In genomic region chr2:128309341-128310093, GRCh38 we compare ENCODE assay signal across 1 cellular context.
TF ChIP-seq lines count a peak whose summit lies in the region.

No MANE protein-coding gene starts in this region.

TF ChIP-seq in HepG2, 621 proteins besides CTCF, POLR2A, EP300 and RAD21 (continued from another document and continues in another):
- TF ChIP-seq ZHX2 (IDR thresholded peaks at IDR 0.05; ENCODE audit: low read depth): 0 out of 2 replicates have a peak, but pooled peaks have one; percentile 58
- peak; percentile 95 for TF ChIP-seq ZHX2 (CRISPR knock-in tag; IDR thresholded peaks at IDR 0.05; ENCODE audit: borderline replicate concordance)
- no peak for TF ChIP-seq GRHL1 (CRISPR knock-in tag; conservative IDR thresholded peaks at IDR 0.05)
- TF ChIP-seq ZNF563 (CRISPR knock-in tag; IDR thresholded peaks at IDR 0.05): peak; percentile 90; the same call in 1 of the 2 replicates
- peak; percentile 98; the same call in 1 of the 2 replicates for TF ChIP-seq ZNF766 (CRISPR knock-in tag; IDR thresholded peaks at IDR 0.05; ENCODE audit: borderline replicate concordance)
- peak; percentile 97; the same call in 1 of the 2 replicates for TF ChIP-seq ZNF275 (CRISPR knock-in tag; IDR thresholded peaks at IDR 0.05; ENCODE audit: borderline replicate concordance)
- peak; percentile 99 for TF ChIP-seq SAP130 (CRISPR knock-in tag; IDR thresholded peaks at IDR 0.05; ENCODE audit: low read depth)
- peak; percentile 88 for TF ChIP-seq ZNF225 (CRISPR knock-in tag; IDR thresholded peaks at IDR 0.05)
- TF ChIP-seq, protein P1, sequence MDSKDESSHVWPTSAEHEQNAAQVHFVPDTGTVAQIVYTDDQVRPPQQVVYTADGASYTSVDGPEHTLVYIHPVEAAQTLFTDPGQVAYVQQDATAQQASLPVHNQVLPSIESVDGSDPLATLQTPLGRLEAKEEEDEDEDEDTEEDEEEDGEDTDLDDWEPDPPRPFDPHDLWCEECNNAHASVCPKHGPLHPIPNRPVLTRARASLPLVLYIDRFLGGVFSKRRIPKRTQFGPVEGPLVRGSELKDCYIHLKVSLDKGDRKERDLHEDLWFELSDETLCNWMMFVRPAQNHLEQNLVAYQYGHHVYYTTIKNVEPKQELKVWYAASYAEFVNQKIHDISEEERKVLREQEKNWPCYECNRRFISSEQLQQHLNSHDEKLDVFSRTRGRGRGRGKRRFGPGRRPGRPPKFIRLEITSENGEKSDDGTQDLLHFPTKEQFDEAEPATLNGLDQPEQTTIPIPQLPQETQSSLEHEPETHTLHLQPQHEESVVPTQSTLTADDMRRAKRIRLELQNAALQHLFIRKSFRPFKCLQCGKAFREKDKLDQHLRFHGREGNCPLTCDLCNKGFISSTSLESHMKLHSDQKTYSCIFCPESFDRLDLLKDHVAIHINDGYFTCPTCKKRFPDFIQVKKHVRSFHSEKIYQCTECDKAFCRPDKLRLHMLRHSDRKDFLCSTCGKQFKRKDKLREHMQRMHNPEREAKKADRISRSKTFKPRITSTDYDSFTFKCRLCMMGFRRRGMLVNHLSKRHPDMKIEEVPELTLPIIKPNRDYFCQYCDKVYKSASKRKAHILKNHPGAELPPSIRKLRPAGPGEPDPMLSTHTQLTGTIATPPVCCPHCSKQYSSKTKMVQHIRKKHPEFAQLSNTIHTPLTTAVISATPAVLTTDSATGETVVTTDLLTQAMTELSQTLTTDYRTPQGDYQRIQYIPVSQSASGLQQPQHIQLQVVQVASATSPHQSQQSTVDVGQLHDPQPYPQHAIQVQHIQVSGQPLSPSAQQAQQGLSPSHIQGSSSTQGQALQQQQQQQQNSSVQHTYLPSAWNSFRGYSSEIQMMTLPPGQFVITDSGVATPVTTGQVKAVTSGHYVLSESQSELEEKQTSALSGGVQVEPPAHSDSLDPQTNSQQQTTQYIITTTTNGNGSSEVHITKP (CRISPR knock-in tag; IDR thresholded peaks at IDR 0.05; ENCODE audit: low read depth): peak; percentile 86; the same call in 1 of the 2 replicates
- TF ChIP-seq NCOR1 (IDR thresholded peaks at IDR 0.05; ENCODE audit: borderline replicate concordance, low read length): peak; percentile 92
- TF ChIP-seq, protein P2, sequence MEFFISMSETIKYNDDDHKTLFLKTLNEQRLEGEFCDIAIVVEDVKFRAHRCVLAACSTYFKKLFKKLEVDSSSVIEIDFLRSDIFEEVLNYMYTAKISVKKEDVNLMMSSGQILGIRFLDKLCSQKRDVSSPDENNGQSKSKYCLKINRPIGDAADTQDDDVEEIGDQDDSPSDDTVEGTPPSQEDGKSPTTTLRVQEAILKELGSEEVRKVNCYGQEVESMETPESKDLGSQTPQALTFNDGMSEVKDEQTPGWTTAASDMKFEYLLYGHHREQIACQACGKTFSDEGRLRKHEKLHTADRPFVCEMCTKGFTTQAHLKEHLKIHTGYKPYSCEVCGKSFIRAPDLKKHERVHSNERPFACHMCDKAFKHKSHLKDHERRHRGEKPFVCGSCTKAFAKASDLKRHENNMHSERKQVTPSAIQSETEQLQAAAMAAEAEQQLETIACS (CRISPR knock-in tag; IDR thresholded peaks at IDR 0.05): peak; percentile 53
- TF ChIP-seq, protein P3, sequence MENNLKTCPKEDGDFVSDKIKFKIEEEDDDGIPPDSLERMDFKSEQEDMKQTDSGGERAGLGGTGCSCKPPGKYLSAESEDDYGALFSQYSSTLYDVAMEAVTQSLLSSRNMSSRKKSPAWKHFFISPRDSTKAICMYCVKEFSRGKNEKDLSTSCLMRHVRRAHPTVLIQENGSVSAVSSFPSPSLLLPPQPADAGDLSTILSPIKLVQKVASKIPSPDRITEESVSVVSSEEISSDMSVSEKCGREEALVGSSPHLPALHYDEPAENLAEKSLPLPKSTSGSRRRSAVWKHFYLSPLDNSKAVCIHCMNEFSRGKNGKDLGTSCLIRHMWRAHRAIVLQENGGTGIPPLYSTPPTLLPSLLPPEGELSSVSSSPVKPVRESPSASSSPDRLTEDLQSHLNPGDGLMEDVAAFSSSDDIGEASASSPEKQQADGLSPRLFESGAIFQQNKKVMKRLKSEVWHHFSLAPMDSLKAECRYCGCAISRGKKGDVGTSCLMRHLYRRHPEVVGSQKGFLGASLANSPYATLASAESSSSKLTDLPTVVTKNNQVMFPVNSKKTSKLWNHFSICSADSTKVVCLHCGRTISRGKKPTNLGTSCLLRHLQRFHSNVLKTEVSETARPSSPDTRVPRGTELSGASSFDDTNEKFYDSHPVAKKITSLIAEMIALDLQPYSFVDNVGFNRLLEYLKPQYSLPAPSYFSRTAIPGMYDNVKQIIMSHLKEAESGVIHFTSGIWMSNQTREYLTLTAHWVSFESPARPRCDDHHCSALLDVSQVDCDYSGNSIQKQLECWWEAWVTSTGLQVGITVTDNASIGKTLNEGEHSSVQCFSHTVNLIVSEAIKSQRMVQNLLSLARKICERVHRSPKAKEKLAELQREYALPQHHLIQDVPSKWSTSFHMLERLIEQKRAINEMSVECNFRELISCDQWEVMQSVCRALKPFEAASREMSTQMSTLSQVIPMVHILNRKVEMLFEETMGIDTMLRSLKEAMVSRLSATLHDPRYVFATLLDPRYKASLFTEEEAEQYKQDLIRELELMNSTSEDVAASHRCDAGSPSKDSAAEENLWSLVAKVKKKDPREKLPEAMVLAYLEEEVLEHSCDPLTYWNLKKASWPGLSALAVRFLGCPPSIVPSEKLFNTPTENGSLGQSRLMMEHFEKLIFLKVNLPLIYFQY (CRISPR knock-in tag; IDR thresholded peaks at IDR 0.05; ENCODE audit: borderline replicate concordance): peak; percentile 98
- peak; percentile 98; the same call in 1 of the 2 replicates for TF ChIP-seq ZNF567 (CRISPR knock-in tag; IDR thresholded peaks at IDR 0.05; ENCODE audit: borderline replicate concordance)
- TF ChIP-seq CENPT (CRISPR knock-in tag; IDR thresholded peaks at IDR 0.05; ENCODE audit: low read depth): peak; percentile 90; the same call in 1 of the 2 replicates
- TF ChIP-seq SP2 (CRISPR knock-in tag; IDR thresholded peaks at IDR 0.05): peak; percentile 60
- peak; percentile 98; the same call in 1 of the 2 replicates for TF ChIP-seq SP140L (CRISPR knock-in tag; IDR thresholded peaks at IDR 0.05; ENCODE audit: borderline replicate concordance)
- TF ChIP-seq ZNF792 (CRISPR knock-in tag; IDR thresholded peaks at IDR 0.05): peak; percentile 93; the same call in 1 of the 2 replicates
- TF ChIP-seq SRSF4 (IDR thresholded peaks at IDR 0.05; ENCODE audit: low read depth, low read length, poor library complexity, severe bottlenecking): no peak
- TF ChIP-seq, protein P4, sequence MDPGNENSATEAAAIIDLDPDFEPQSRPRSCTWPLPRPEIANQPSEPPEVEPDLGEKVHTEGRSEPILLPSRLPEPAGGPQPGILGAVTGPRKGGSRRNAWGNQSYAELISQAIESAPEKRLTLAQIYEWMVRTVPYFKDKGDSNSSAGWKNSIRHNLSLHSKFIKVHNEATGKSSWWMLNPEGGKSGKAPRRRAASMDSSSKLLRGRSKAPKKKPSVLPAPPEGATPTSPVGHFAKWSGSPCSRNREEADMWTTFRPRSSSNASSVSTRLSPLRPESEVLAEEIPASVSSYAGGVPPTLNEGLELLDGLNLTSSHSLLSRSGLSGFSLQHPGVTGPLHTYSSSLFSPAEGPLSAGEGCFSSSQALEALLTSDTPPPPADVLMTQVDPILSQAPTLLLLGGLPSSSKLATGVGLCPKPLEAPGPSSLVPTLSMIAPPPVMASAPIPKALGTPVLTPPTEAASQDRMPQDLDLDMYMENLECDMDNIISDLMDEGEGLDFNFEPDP (CRISPR knock-in tag; conservative IDR thresholded peaks at IDR 0.05): no peak
- TF ChIP-seq, protein P5, sequence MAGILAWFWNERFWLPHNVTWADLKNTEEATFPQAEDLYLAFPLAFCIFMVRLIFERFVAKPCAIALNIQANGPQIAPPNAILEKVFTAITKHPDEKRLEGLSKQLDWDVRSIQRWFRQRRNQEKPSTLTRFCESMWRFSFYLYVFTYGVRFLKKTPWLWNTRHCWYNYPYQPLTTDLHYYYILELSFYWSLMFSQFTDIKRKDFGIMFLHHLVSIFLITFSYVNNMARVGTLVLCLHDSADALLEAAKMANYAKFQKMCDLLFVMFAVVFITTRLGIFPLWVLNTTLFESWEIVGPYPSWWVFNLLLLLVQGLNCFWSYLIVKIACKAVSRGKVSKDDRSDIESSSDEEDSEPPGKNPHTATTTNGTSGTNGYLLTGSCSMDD (CRISPR knock-in tag; IDR thresholded peaks at IDR 0.05): peak; percentile 96
- 0 out of 2 replicates have a peak, but pooled peaks have one; percentile 82 for TF ChIP-seq ELF4 (CRISPR knock-in tag; IDR thresholded peaks at IDR 0.05; ENCODE audit: borderline replicate concordance)
- TF ChIP-seq ZNF124 (CRISPR knock-in tag; IDR thresholded peaks at IDR 0.05): peak; percentile 63; the same call in 1 of the 2 replicates
- TF ChIP-seq MAFF (IDR thresholded peaks at IDR 0.05; ENCODE audit: low read depth, low read length): no peak
- peak; percentile 61; the same call in 1 of the 2 replicates for TF ChIP-seq PBX2 (CRISPR knock-in tag; IDR thresholded peaks at IDR 0.05)
- TF ChIP-seq GFI1 (CRISPR knock-in tag; IDR thresholded peaks at IDR 0.05; ENCODE audit: borderline replicate concordance): peak; percentile 97
- TF ChIP-seq ZNF652 (CRISPR knock-in tag; IDR thresholded peaks at IDR 0.05; ENCODE audit: borderline replicate concordance, low read depth): peak; percentile 73; the same call in 1 of the 2 replicates
- TF ChIP-seq NR3C1 (CRISPR knock-in tag; IDR thresholded peaks at IDR 0.05): no peak
- 0 out of 2 replicates have a peak, but pooled peaks have one; percentile 81 for TF ChIP-seq RFXANK (CRISPR knock-in tag; IDR thresholded peaks at IDR 0.05)
- TF ChIP-seq, protein P6, sequence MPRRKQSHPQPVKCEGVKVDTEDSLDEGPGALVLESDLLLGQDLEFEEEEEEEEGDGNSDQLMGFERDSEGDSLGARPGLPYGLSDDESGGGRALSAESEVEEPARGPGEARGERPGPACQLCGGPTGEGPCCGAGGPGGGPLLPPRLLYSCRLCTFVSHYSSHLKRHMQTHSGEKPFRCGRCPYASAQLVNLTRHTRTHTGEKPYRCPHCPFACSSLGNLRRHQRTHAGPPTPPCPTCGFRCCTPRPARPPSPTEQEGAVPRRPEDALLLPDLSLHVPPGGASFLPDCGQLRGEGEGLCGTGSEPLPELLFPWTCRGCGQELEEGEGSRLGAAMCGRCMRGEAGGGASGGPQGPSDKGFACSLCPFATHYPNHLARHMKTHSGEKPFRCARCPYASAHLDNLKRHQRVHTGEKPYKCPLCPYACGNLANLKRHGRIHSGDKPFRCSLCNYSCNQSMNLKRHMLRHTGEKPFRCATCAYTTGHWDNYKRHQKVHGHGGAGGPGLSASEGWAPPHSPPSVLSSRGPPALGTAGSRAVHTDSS (CRISPR knock-in tag; conservative IDR thresholded peaks at IDR 0.05): no peak
